12 cellular contexts compared by ENCODE assay signal in the genomic region with DNA sequence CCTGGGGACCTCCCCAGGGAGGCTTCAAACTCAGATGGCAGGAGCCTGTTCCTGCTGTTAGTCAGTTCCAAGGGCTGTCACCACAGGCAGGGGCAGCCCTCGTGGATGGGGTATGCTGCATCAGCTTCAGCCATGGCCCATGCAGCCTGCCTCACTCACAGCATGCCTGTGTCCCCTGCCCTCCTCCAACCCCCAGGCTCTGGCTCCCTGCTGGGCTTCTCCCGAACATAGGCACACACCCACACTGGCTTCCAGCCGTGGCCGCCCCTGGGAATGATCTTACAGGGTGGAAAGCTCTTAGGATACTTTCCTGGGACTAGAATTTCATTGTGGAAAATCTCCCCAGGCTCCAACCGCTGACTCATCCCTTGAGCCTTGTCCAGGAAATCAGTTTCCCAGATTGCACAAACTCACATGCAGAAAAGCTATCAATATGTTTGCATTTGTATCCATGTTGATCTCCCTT.
DNase-seq lines count a peak whose midpoint lies in the region; ATAC-seq and TF ChIP-seq lines count a peak whose summit lies in the region.
"Had no signal": no experiment of that assay in that cellular context is flagged by ENCODE, and none has a peak within 500 bp of the region (broad histone marks: within the 10 kb centered on the region; RNA-seq: fewer than 3 reads in every experiment).

No MANE protein-coding gene starts in this region.

- no peak for ATAC-seq in HG02884 (IDR thresholded peaks at IDR 0.05; ENCODE audit: unreplicated experiment)
- ATAC-seq: activated T-cell treated with anti-CD3 and anti-CD28 coated beads, Interleukin-2, amount 50 U/mL, for 72 hours had no signal

- H3K27me3 Mint-ChIP-seq in chondrocyte (ENCODE audit: low read depth) (no peaks in the 10 kb centered on the region), nephron progenitor cell (ENCODE audit: low read depth, poor library complexity) (peaks cover 13% of the 10 kb centered on the region)

- H3K9me3 Mint-ChIP-seq in chondrocyte (ENCODE audit: low read depth) = no peaks in the 10 kb centered on the region
- no peaks in the 10 kb centered on the region for H3K9me3 Mint-ChIP-seq in nephron progenitor cell
- H3K9me3 Mint-ChIP-seq: activated T-cell treated with anti-CD3 and anti-CD28 coated beads, Interleukin-2, amount 50 U/mL, for 72 hours had no signal

- H3K27ac Mint-ChIP-seq in chondrocyte (ENCODE audit: unreplicated experiment) (peak overlapping the region; percentile 65), nephron progenitor cell (peak overlapping the region; percentile 43)
- H3K27ac Mint-ChIP-seq: activated T-cell treated with anti-CD3 and anti-CD28 coated beads, Interleukin-2, amount 50 U/mL, for 72 hours had no signal

- H3K36me3 Mint-ChIP-seq in chondrocyte (ENCODE audit: low read depth) (no peaks in the 10 kb centered on the region), nephron progenitor cell (ENCODE audit: low read depth) (no peaks in the 10 kb centered on the region)

- H3K4me3 Mint-ChIP-seq in chondrocyte (ENCODE audit: unreplicated experiment) = no peak overlapping the region
- no peak overlapping the region for H3K4me3 Mint-ChIP-seq in nephron progenitor cell
- H3K4me3 Mint-ChIP-seq: activated T-cell treated with anti-CD3 and anti-CD28 coated beads, Interleukin-2, amount 50 U/mL, for 72 hours had no signal

- H3K4me1 Mint-ChIP-seq in chondrocyte (ENCODE audit: low read depth) (peaks cover 28% of the 10 kb centered on the region), nephron progenitor cell (no peaks in the 10 kb centered on the region)

- DNase-seq in EL = peak; percentile 76
- DNase-seq in LHCN-M2 (ENCODE audit: low read depth) = peak; percentile 5
- DNase-seq in chondrocyte (ENCODE audit: low spot score) = no peak
- DNase-seq in nephron progenitor cell = no peak
- DNase-seq in RPMI8226 = no peak
- no peak for DNase-seq in SIG-M5 (lab: John Stamatoyannopoulos, UW)
- DNase-seq in SW480 (ENCODE audit: low spot score) = no peak
- DNase-seq: activated CD4-positive, CD25-positive, alpha-beta regulatory T cell treated with anti-CD3 and anti-CD28 coated beads, Interleukin-2, amount 50 U/mL, for 72 hours; activated T-cell treated with anti-CD3 and anti-CD28 coated beads, Interleukin-2, amount 50 U/mL, for 72 hours; COR-L47; NK-92 treated with Interleukin-12 subunit alpha and Interleukin-12 subunit beta, amount 100 ng/mL, for 24 hours had no signal

- TF ChIP-seq CTCF in chondrocyte (IDR thresholded peaks at IDR 0.05) (no peak), nephron progenitor cell (IDR thresholded peaks at IDR 0.05) (no peak)

Comparison
In these comparisons a context has a peak if more than half of its experiments do, and no peak if none do; other contexts are left out.
1. DNase-seq: peak in EL (single experiment) and LHCN-M2 (single experiment); none in chondrocyte (single experiment), nephron progenitor cell (single experiment), RPMI8226 (single experiment), SIG-M5 (single experiment) and SW480 (single experiment).